ENCODE assay signal across 9 cellular contexts in the genomic region with DNA sequence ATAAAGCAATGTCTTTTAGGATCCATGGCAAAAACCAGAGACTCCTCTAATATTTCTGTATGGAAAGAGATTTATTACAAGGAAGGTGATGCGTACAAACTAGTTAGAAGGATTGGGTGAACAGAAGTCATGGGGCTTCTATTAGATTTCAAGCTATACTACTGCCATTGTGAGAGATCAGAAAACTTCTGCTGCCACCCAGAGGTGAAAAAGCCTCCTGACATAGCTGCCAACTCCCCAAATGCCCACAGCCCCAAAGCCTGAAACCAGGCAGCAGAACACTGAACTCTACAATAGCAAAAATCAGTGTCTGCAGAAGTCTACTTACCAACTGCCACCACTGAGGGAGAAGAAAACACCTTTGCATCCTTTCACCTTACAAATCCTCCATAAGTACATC.
DNase-seq lines count a peak whose midpoint lies in the region; ATAC-seq and TF ChIP-seq lines count a peak whose summit lies in the region.
"Had no signal": no experiment of that assay in that cellular context is flagged by ENCODE, and none has a peak within 500 bp of the region (broad histone marks: within the 10 kb centered on the region; RNA-seq: fewer than 3 reads in every experiment).

No MANE protein-coding gene starts in this region.

- no peaks in the 10 kb centered on the region for H3K9me3 Mint-ChIP-seq in activated CD4-positive, alpha-beta T cell treated with anti-CD3 and anti-CD28 coated beads, Interleukin-2, amount 10 ng/mL, durations not matched to agents 7 days and 5 days

- no peak overlapping the region for H3K9ac ChIP-seq in KMS-11

- CTCF ChIA-PET in activated CD4-positive, alpha-beta T cell treated with anti-CD3 and anti-CD28 coated beads, Interleukin-2, amount 10 ng/mL, durations not matched to agents 7 days and 5 days (lab: Charles Lee) = no interaction called here

- H3K27ac ChIP-seq in KMS-11 (no peak overlapping the region), WERI-Rb-1 (no peak overlapping the region)

- H3K27me3 Mint-ChIP-seq in activated CD4-positive, alpha-beta T cell treated with anti-CD3 and anti-CD28 coated beads, Interleukin-2, amount 10 ng/mL, durations not matched to agents 7 days and 5 days = no peaks in the 10 kb centered on the region

- no peaks in the 10 kb centered on the region for H3K36me3 ChIP-seq in KMS-11 (ENCODE audit: insufficient read depth)
- no peaks in the 10 kb centered on the region for H3K36me3 ChIP-seq in WERI-Rb-1
- H3K36me3 ChIP-seq: HAP-1 had no signal

- no peaks in the 10 kb centered on the region for H4K20me1 ChIP-seq in KMS-11 (ENCODE audit: insufficient read depth)

- H2AFZ ChIP-seq in KMS-11 (ENCODE audit: low read depth) = no peak overlapping the region

- no peak overlapping the region for H3K4me3 Mint-ChIP-seq in activated CD4-positive, alpha-beta T cell treated with anti-CD3 and anti-CD28 coated beads, Interleukin-2, amount 10 ng/mL, durations not matched to agents 7 days and 5 days

- H3K9me3 ChIP-seq in WERI-Rb-1 (ENCODE audit: severe bottlenecking) = no peaks in the 10 kb centered on the region
- H3K9me3 ChIP-seq: HAP-1 had no signal

- ATAC-seq in HG02759 (IDR thresholded peaks at IDR 0.05; ENCODE audit: unreplicated experiment) = no peak
- ATAC-seq in HG02852 (IDR thresholded peaks at IDR 0.05; ENCODE audit: unreplicated experiment) = no peak

- H3K4me2 ChIP-seq in KMS-11 = no peak overlapping the region

- H3K4me3 ChIP-seq in GM12865 (ENCODE audit: low read depth, low read length) = no peak overlapping the region
- no peak overlapping the region for H3K4me3 ChIP-seq in KMS-11 (IDR thresholded peaks at IDR 0.05; ENCODE audit: insufficient read depth, low read depth, low read length)
- H3K4me3 ChIP-seq in WERI-Rb-1 (ENCODE audit: low read depth, low read length) = no peak overlapping the region
- H3K4me3 ChIP-seq: HAP-1 had no signal

- TF ChIP-seq CTCF in GM12865 (IDR thresholded peaks at IDR 0.05; ENCODE audit: insufficient read depth, low read depth, low read length, missing control alignments) = peak; percentile 30
- TF ChIP-seq CTCF in KMS-11 (conservative IDR thresholded peaks at IDR 0.05; ENCODE audit: low read depth, low read length) = peak; percentile 46; the same call in 1 of the 2 replicates
- peak; percentile 87 for TF ChIP-seq CTCF in WERI-Rb-1 (IDR thresholded peaks at IDR 0.05; ENCODE audit: low read depth, low read length)

- peak; percentile 10 for DNase-seq in GM12865 (ENCODE audit: low read depth)
- DNase-seq in WERI-Rb-1 = peak; percentile 79
- peak; percentile 4 for DNase-seq in myocyte (ENCODE audit: low read depth)
- DNase-seq in activated CD4-positive, alpha-beta T cell treated with anti-CD3 and anti-CD28 coated beads for 48 hours = no peak
- DNase-seq in activated CD4-positive, alpha-beta T cell treated with anti-CD3 and anti-CD28 coated beads, Interleukin-2, amount 10 ng/mL, durations not matched to agents 7 days and 5 days = no peak

- POLR2A ChIA-PET in activated CD4-positive, alpha-beta T cell treated with anti-CD3 and anti-CD28 coated beads, Interleukin-2, amount 10 ng/mL, durations not matched to agents 7 days and 5 days (lab: Charles Lee) = no interaction called here

- H3K27ac Mint-ChIP-seq in activated CD4-positive, alpha-beta T cell treated with anti-CD3 and anti-CD28 coated beads, Interleukin-2, amount 10 ng/mL, durations not matched to agents 7 days and 5 days = no peak overlapping the region

- H3K79me2 ChIP-seq in KMS-11 (ENCODE audit: insufficient read depth, low read depth) = no peaks in the 10 kb centered on the region

- H3K27me3 ChIP-seq in KMS-11 (ENCODE audit: insufficient read depth, low read depth) = no peaks in the 10 kb centered on the region
- H3K27me3 ChIP-seq in WERI-Rb-1 (ENCODE audit: insufficient read depth, low read depth, severe bottlenecking) = no peaks in the 10 kb centered on the region

- H3K4me1 Mint-ChIP-seq in activated CD4-positive, alpha-beta T cell treated with anti-CD3 and anti-CD28 coated beads, Interleukin-2, amount 10 ng/mL, durations not matched to agents 7 days and 5 days = no peaks in the 10 kb centered on the region

- no peaks in the 10 kb centered on the region for H3K36me3 Mint-ChIP-seq in activated CD4-positive, alpha-beta T cell treated with anti-CD3 and anti-CD28 coated beads, Interleukin-2, amount 10 ng/mL, durations not matched to agents 7 days and 5 days (ENCODE audit: low read depth)

- H3K4me1 ChIP-seq in KMS-11 (ENCODE audit: low read depth, poor library complexity, severe bottlenecking) = no peaks in the 10 kb centered on the region
- H3K4me1 ChIP-seq: HAP-1 had no signal

Comparison
In these comparisons a context has a peak if more than half of its experiments do, and no peak if none do; other contexts are left out.
1. DNase-seq: peak in GM12865 (single experiment), WERI-Rb-1 (single experiment) and myocyte (single experiment); none in activated CD4-positive, alpha-beta T cell treated with anti-CD3 and anti-CD28 coated beads for 48 hours (single experiment) and activated CD4-positive, alpha-beta T cell treated with anti-CD3 and anti-CD28 coated beads, Interleukin-2, amount 10 ng/mL, durations not matched to agents 7 days and 5 days (single experiment).
2. CTCF ChIP-seq: peak in every context shown above with its lines; median percentile 87 in WERI-Rb-1; 46 in KMS-11; 30 in GM12865.